9 cellular contexts compared by ENCODE assay signal in the genomic region with DNA sequence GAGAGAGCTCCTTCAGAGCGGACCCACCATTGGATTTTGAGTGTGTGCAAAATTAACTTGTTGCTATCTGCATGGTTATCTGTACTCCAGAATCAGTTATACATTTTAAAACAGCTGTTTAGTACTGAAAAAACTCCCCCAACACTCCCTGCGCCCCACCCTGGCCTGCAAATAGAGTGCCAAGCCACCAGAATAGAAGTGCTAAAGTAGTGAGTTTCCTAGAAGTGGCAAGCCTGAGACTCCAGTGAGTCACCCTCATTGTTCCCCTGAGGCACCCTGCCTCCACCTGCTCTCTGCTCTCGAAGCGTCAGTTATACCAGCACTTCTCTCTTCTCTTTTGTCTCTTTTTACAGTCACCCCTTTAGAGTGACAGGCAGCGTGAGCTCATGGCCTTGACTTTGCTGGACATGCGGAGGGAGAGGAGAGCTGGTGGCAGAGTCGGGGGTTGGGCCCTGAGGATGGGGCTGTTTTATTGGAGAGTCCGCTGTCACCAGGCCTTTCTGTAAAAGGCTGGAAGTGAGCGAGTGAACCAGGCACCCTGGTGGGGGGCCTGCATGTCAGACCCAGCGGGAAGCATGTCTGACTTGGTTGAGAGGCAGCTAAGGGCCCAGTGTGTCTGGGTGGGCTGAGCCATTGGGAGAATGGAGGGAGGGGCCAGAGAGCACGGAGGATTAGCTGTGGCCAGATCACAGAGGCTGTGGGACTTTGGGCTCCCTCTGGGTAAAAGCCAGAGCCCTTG. TPM values are rescaled to one million over a fixed set of nuclear protein-coding genes. Genes with fewer than 3 reads are reported as not detected.
DNase-seq lines count a peak whose midpoint lies in the region; ATAC-seq, FAIRE-seq and TF ChIP-seq lines count a peak whose summit lies in the region.
"Had no signal": no experiment of that assay in that cellular context is flagged by ENCODE, and none has a peak within 500 bp of the region (broad histone marks: within the 10 kb centered on the region; RNA-seq: fewer than 3 reads in every experiment).

No MANE protein-coding gene starts in this region.

- POLR2A ChIA-PET in GM12878 (lab: Charles Lee), result interaction anchor here (0.6 to 7.9 kb wide), 12 partner anchors 9 to 253 kb away, joined by 3 to 92 read pairs (median 6); a partner anchor contains a TSS

- in situ Hi-C loops in GM12878 (cut with MboI), result no loop called here

- RAD21 ChIA-PET in GM12878 (lab: Charles Lee; ENCODE audit: unreplicated experiment), result interaction anchor here (1.0 to 8.9 kb wide), 8 partner anchors 11 to 116 kb away, joined by 3 to 89 read pairs (median 5); a partner anchor contains a TSS

- H3K9ac ChIP-seq in HUES64 (ENCODE audit: low read depth, low read length), result no peak overlapping the region
- H3K9ac ChIP-seq in GM12878 (ENCODE audit: control insufficient read depth, insufficient read depth, low read length), result peak overlapping the region; percentile 76

- TF ChIP-seq CTCF in GM12878 (IDR thresholded peaks at IDR 0.05 in 2 of 3, conservative IDR thresholded peaks at IDR 0.05 in 1 of 3; ENCODE audit: control insufficient read depth in 2 of 3, extremely low read depth in 1 of 3, insufficient read depth in 1 of 3, low read depth in 3 of 3, low read length in 3 of 3), result 0 out of 6 replicates have a peak, but pooled peaks of 1 of the 3 experiments have one; percentile 2
- TF ChIP-seq CTCF in mesothelial cell of epicardium (IDR thresholded peaks at IDR 0.05; ENCODE audit: unreplicated experiment), result no peak
- no peak for TF ChIP-seq CTCF in thyroid gland (IDR thresholded peaks at IDR 0.05)

- no TSS peak for BruUV-seq in GM12878 (replicated peaks; lab: Mats Ljungman, UMichigan)

- DNase-seq in EL (peak; percentile 61), GM12878 (ENCODE audit: low read depth, low spot score) (peak; percentile 75), mesothelial cell of epicardium (ENCODE audit: low spot score in 2 of 2, unreplicated experiment in 2 of 2) (no peak), thyroid gland (peak in 1 of 2 donors; percentile 23), NCI-H2227 treated with DMSO at 0.1 percent for 48 hours (lab: John Stamatoyannopoulos, UW) (no peak)

- TF ChIP-seq RAD21 in GM12878 (IDR thresholded peaks at IDR 0.05; ENCODE audit: insufficient read depth, low read depth, low read length), result no peak

- H3K9me3 ChIP-seq in HUES64 (ENCODE audit: insufficient read depth, low read depth, low read length), result no peaks in the 10 kb centered on the region
- no peaks in the 10 kb centered on the region for H3K9me3 ChIP-seq in GM12878 (replicated peaks; ENCODE audit: control insufficient read depth, insufficient read depth, low read length)
- no peaks in the 10 kb centered on the region for H3K9me3 ChIP-seq in thyroid gland

- H3K27me3 ChIP-seq in HUES64 (ENCODE audit: insufficient read depth, low read length), result no peaks in the 10 kb centered on the region
- H3K27me3 ChIP-seq in GM12878 (replicated peaks in 1 of 2; ENCODE audit: control insufficient read depth in 2 of 2, insufficient read depth in 2 of 2, low read length in 1 of 2), result no peaks in the 10 kb centered on the region
- no peaks in the 10 kb centered on the region for H3K27me3 ChIP-seq in thyroid gland

- peaks cover 97% of the 10 kb centered on the region for H3K79me2 ChIP-seq in GM12878 (ENCODE audit: control insufficient read depth, insufficient read depth, low read length)

- H3K4me2 ChIP-seq in GM12878 (ENCODE audit: control insufficient read depth, insufficient read depth), result peak overlapping the region; percentile 84

- WGBS in HUES64, result 39% methylated on average over 11 of the region's 11 CpGs
- WGBS in GM12878 (ENCODE audit: insufficient coverage, insufficient replicate concordance, low lambda C conversion rate, missing lambda C conversion rate), result 40% methylated on average over 11 of the region's 11 CpGs
- 85 to 92% methylated on average over 11 of the region's 11 CpGs for WGBS in thyroid gland, 2 donors

- peak overlapping the region; percentile 93 for H3K27ac Mint-ChIP-seq in T-helper 1 cell treated with Interleukin-12 subunit alpha and Interleukin-12 subunit beta and Interleukin-4 antibody, amounts not matched to agents 30 μg/mL and 1 μg/mL, for 36 hours
- peak overlapping the region; percentile 40 for H3K27ac Mint-ChIP-seq in mesothelial cell of epicardium

- peaks cover 90% of the 10 kb centered on the region for H3K4me1 Mint-ChIP-seq in T-helper 1 cell treated with Interleukin-12 subunit alpha and Interleukin-12 subunit beta and Interleukin-4 antibody, amounts not matched to agents 30 μg/mL and 1 μg/mL, for 36 hours (ENCODE audit: low read depth)
- peaks cover 55% of the 10 kb centered on the region for H3K4me1 Mint-ChIP-seq in mesothelial cell of epicardium

- peak overlapping the region; percentile 85 for H3K4me3 Mint-ChIP-seq in T-helper 1 cell treated with Interleukin-12 subunit alpha and Interleukin-12 subunit beta and Interleukin-4 antibody, amounts not matched to agents 30 μg/mL and 1 μg/mL, for 36 hours
- no peak overlapping the region for H3K4me3 Mint-ChIP-seq in mesothelial cell of epicardium

- H3K27me3 Mint-ChIP-seq in T-helper 1 cell treated with Interleukin-12 subunit alpha and Interleukin-12 subunit beta and Interleukin-4 antibody, amounts not matched to agents 30 μg/mL and 1 μg/mL, for 36 hours (ENCODE audit: low read depth), result no peaks in the 10 kb centered on the region
- H3K27me3 Mint-ChIP-seq in mesothelial cell of epicardium (ENCODE audit: low read depth), result no peaks in the 10 kb centered on the region

- CTCF ChIA-PET in GM12878 (lab: Yijun Ruan, JAX), result interaction anchor here (0.7 to 1.4 kb wide), 3 partner anchors 13 to 845 kb away, joined by 3 to 6 read pairs (median 3); no protein-coding TSS in a partner anchor

- no peaks in the 10 kb centered on the region for H4K20me1 ChIP-seq in GM12878 (ENCODE audit: control insufficient read depth, insufficient read depth)

- ATAC-seq in GM21528 (IDR thresholded peaks at IDR 0.05; ENCODE audit: low FRiP score, unreplicated experiment) (peak; percentile 58), GM12878 (peak; percentile 70)

- TF ChIP-seq POLR2A in GM12878 (IDR thresholded peaks at IDR 0.05; ENCODE audit: low read depth, low read length) (peak; percentile 44; the same call in 1 of the 2 replicates), thyroid gland (IDR thresholded peaks at IDR 0.05) (no peak)

- H3K9me3 Mint-ChIP-seq in T-helper 1 cell treated with Interleukin-12 subunit alpha and Interleukin-12 subunit beta and Interleukin-4 antibody, amounts not matched to agents 30 μg/mL and 1 μg/mL, for 36 hours, result no peaks in the 10 kb centered on the region
- no peaks in the 10 kb centered on the region for H3K9me3 Mint-ChIP-seq in mesothelial cell of epicardium

- H3K27ac ChIP-seq in HUES64 (ENCODE audit: low read depth, low read length) (peak overlapping the region; percentile 68; the same call in 1 of the 2 replicates), GM12878 (ENCODE audit: control insufficient read depth, insufficient read depth) (peak overlapping the region; percentile 96), thyroid gland (peak overlapping the region in 2 of 3 donors; percentile 11 to 23)
- H3K27ac ChIP-seq: SK-N-MC had no signal

- peak; percentile 7 for FAIRE-seq in GM12878 (lab: Jason Lieb, UNC)

- SMC1A ChIA-PET in GM12878 (lab: Charles Lee; ENCODE audit: uncharacterized antibody, unreplicated experiment), result interaction anchor here (0.6 to 15.0 kb wide), 15 partner anchors 7 to 254 kb away, joined by 3 to 95 read pairs (median 4); a partner anchor contains a TSS

- H3K4me1 ChIP-seq in HUES64 (ENCODE audit: insufficient read depth, low read length) (peaks cover 58% of the 10 kb centered on the region), GM12878 (ENCODE audit: control insufficient read depth, insufficient read depth, low read length) (peaks cover 55% of the 10 kb centered on the region), thyroid gland (peaks cover 56 to 85% of the 10 kb centered on the region in 2 donors)

- intact Hi-C loops in GM12878 (cut with micrococcal nuclease; ENCODE audit: unreplicated experiment), result loop anchor here (10.0 kb wide), 1 partner anchor 935 kb away; a partner anchor contains a TSS
- intact Hi-C loops in thyroid gland (cut with DNase I), result loop anchor here (10.0 kb wide), 1 partner anchor 55 kb away; no protein-coding TSS in a partner anchor

- TF ChIP-seq EP300 in GM12878 (IDR thresholded peaks at IDR 0.05; ENCODE audit: borderline replicate concordance in 1 of 2, control insufficient read depth in 1 of 2, low read depth in 2 of 2, low read length in 2 of 2), result peak; percentile 71 to 85; a peak in 3 of 4 replicates

- no peak overlapping the region for H2AFZ ChIP-seq in GM12878 (ENCODE audit: control insufficient read depth, low read depth, low read length)

- peaks cover 6% of the 10 kb centered on the region for H3K36me3 Mint-ChIP-seq in T-helper 1 cell treated with Interleukin-12 subunit alpha and Interleukin-12 subunit beta and Interleukin-4 antibody, amounts not matched to agents 30 μg/mL and 1 μg/mL, for 36 hours (ENCODE audit: low read depth)
- no peaks in the 10 kb centered on the region for H3K36me3 Mint-ChIP-seq in mesothelial cell of epicardium

- H3K4me3 ChIP-seq in HUES64 (ENCODE audit: low read length) (0 out of 2 replicates have a peak overlapping the region, but pooled peaks have one; percentile 1), GM12878 (peak overlapping the region; percentile 54), thyroid gland (replicated peaks in 1 of 3) (no peak overlapping the region)
- H3K4me3 ChIP-seq: SK-N-MC had no signal

- H3K36me3 ChIP-seq in HUES64 (ENCODE audit: insufficient read depth, low read length), result no peaks in the 10 kb centered on the region
- H3K36me3 ChIP-seq in GM12878 (ENCODE audit: control insufficient read depth in 2 of 2, insufficient read depth in 2 of 2, low read length in 1 of 2), result no peaks in the 10 kb centered on the region
- H3K36me3 ChIP-seq in thyroid gland, result no peaks in the 10 kb centered on the region

RNA-seq across cellular contexts. Expression of a gene that starts 10.4 kb away (rescaled TPM):
- polyA plus RNA-seq in HUES64 (2013, experiment 1 of 2), result 35.5 TPM
- polyA plus RNA-seq in HUES64 (2013, experiment 2 of 2), result 34.7 TPM
- 139 and 144 TPM in 2 replicates for total RNA-seq in GM12878 (2013; cell fraction: nucleolus; rRNA removed)
- total RNA-seq in GM12878 (2014; rRNA removed) (20.7 and 21.9 TPM in 2 replicates), GM12878 (2014; rRNA removed; fragmentation: Illumina TruSeq; extraction: Trizol) (15.2 and 16.2 TPM in 2 replicates), GM12878 (2021) (36.6 and 40.1 TPM in 2 replicates), mesothelial cell of epicardium (107 to 112 TPM (median 111 TPM) in 3 replicates), thyroid gland (100 to 1,000 TPM in 2 of 4 donors, 10 to 100 TPM in 2; 82.1 to 104 (median 94.2) TPM)
- polyA plus RNA-seq in GM12878 (2011; ENCODE audit: low read depth), result 15.5 TPM
- polyA plus RNA-seq in GM12878 (2011; rRNA removed) (15.1 and 18.5 TPM in 2 replicates), GM12878 (2014; fragmentation: Illumina TruSeq; extraction: Trizol) (27.0 and 29.2 TPM in 2 replicates), GM12878 (2014; fragmentation: Nextera tagmentation; extraction: Ambion mirVana) (1 to 10 TPM in 1 of 2 experiments, under 1 TPM in 1; 1.00 to 1.5 TPM), GM12878 (2014; rRNA removed) (17.3 and 20.1 TPM in 2 replicates), GM12878 (2016; fragmentation: Nextera tagmentation; extraction: Ambion mirVana) (1 to 10 TPM; 4.2 to 5.1 TPM)
- 14.1 and 21.9 TPM in 2 replicates for polyA plus RNA-seq in GM12878 (2011; cell fraction: cytosol; rRNA removed)
- polyA plus RNA-seq in GM12878 (2011; cell fraction: nucleus; rRNA removed), result 69.3 and 71.8 TPM in 2 replicates
- polyA plus RNA-seq in GM12878 (2012), result 20.5 and 26.8 TPM in 2 replicates
- polyA minus RNA-seq in GM12878 (2011; rRNA and poly(A)+ RNA removed), result 70.2 and 87.9 TPM in 2 replicates
- 23.8 and 44.1 TPM in 2 replicates for polyA minus RNA-seq in GM12878 (2011; cell fraction: cytosol; rRNA and poly(A)+ RNA removed)
- 111 and 165 TPM in 2 replicates for polyA minus RNA-seq in GM12878 (2011; cell fraction: nucleus; rRNA and poly(A)+ RNA removed)

Comparison
In these comparisons a context has a peak if more than half of its experiments do, and no peak if none do; other contexts are left out.
1. DNase-seq: peak in EL (single experiment) and GM12878 (single experiment); none in mesothelial cell of epicardium (0 of 2) and NCI-H2227 treated with DMSO at 0.1 percent for 48 hours (single experiment).
2. H3K27ac ChIP-seq: peak in every context shown above with its lines; median percentile 96 in GM12878; 68 in HUES64; 17 in thyroid gland.
3. H3K4me3 ChIP-seq: peak in HUES64 (single experiment) and GM12878 (single experiment); none in thyroid gland (0 of 3).